In genomic region chr10:12348870-12349627, GRCh38 we compare ENCODE assay signal across 8 cellular contexts.
DNase-seq lines count a peak whose midpoint lies in the region; TF ChIP-seq lines count a peak whose summit lies in the region.

Gene CAMK1D (plus strand): TSS chr10:12349547.

- H3K4me1 ChIP-seq in HAP-1 = peaks cover 2% of the 10 kb centered on the region; the same call in 1 of the 2 replicates

- no peaks in the 10 kb centered on the region for H3K27me3 ChIP-seq in HAP-1 (ENCODE audit: low read depth)

- peak within 1 kb of the TSS; percentile 57 for H3K4me3 ChIP-seq in HAP-1

- peak; percentile 37 for TF ChIP-seq CTCF in GM12873 (IDR thresholded peaks at IDR 0.05; ENCODE audit: insufficient read depth, low read depth, low read length, missing control alignments)
- TF ChIP-seq CTCF in VCaP (conservative IDR thresholded peaks at IDR 0.05) = peak; percentile 44

- in situ Hi-C loops in HAP-1 (cut with MboI; ENCODE audit: low sequenced_read_pairs) = no loop called here
- in situ Hi-C loops in T47D (cut with HindIII; ENCODE audit: low pct_unique_long_range_greater_than_20kb, low sequenced_read_pairs) = no loop called here

- DNase-seq in HAP-1 (ENCODE audit: low spot score in 2 of 2) (peak; percentile 63 to 88), NAMALWA (ENCODE audit: low spot score) (peak; percentile 90), T47D (ENCODE audit: low read depth in 1 of 2, low spot score in 1 of 2) (peak; percentile 78 to 81), iPS-NIHi7 (ENCODE audit: extremely low spot score) (peak; percentile 77), OCI-M2 (lab: John Stamatoyannopoulos, UW; ENCODE audit: unreplicated experiment) (no peak)
- DNase-seq in stimulated activated CD4-positive, alpha-beta T cell treated with anti-CD3 and anti-CD28 coated beads, Interleukin-12 subunit alpha, Interleukin-12 subunit beta, amount 100 ng/mL, for 4 hours = peak; percentile 82

- no peaks in the 10 kb centered on the region for H3K36me3 ChIP-seq in HAP-1 (replicated peaks)

- no peaks in the 10 kb centered on the region for H3K9me3 ChIP-seq in HAP-1

- H3K27ac ChIP-seq in VCaP = peak within 1 kb of the TSS; percentile 80
